1 cellular context compared by ENCODE assay signal in genomic region chr9:131447148-131447547, GRCh38.
TF ChIP-seq lines count a peak whose summit lies in the region.

No MANE protein-coding gene starts in this region.

TF ChIP-seq in K562, 482 proteins besides CTCF, POLR2A, EP300 and RAD21 (continued from another document):
- TF ChIP-seq FOXP4 (CRISPR knock-in tag; IDR thresholded peaks at IDR 0.05; ENCODE audit: borderline replicate concordance) (no peak), ARID3B (CRISPR knock-in tag; IDR thresholded peaks at IDR 0.05; ENCODE audit: borderline replicate concordance) (no peak), ZNF561 (CRISPR knock-in tag; conservative IDR thresholded peaks at IDR 0.05) (no peak), RBFOX2 (IDR thresholded peaks at IDR 0.05; ENCODE audit: low read depth, low read length) (no peak), SREBF2 (CRISPR knock-in tag; IDR thresholded peaks at IDR 0.05) (no peak), HMGXB4 (CRISPR knock-in tag; IDR thresholded peaks at IDR 0.05) (no peak), CBX3 (IDR thresholded peaks at IDR 0.05; ENCODE audit: borderline replicate concordance in 1 of 2, low read length in 2 of 2) (no peak)
TF ChIP-seq in K562: peak in this region for 0.
